Comparison of ENCODE assay signal across 16 cellular contexts in the genomic region with DNA sequence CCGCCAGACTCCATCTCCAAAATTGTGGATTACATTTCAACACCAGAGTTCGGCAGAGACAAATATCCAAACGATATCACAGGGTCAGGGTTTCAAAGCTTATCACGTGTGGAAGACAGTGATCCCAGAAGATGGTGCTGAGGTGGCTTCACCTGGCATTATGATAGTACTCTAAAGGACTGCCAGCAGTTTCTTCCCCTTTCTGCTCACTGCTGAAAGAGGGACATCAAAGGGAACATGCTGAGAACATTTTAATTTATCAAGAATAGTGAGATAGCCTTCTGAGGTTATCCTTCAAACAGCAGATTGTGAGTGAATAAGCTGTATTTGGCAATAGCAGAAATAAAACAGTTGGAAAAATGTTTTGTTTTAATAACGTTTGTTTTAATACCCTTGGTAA.
"Had no signal": no experiment of that assay in that cellular context is flagged by ENCODE, and none has a peak within 500 bp of the region (broad histone marks: within the 10 kb centered on the region; RNA-seq: fewer than 3 reads in every experiment).

No MANE protein-coding gene starts in this region.

- H3K27me3 Mint-ChIP-seq: activated CD4-positive, alpha-beta memory T cell treated with anti-CD3 and anti-CD28 coated beads, Interleukin-2, amount 10 ng/mL, durations not matched to agents 7 days and 5 days; activated T-cell treated with anti-CD3 and anti-CD28 coated beads, Interleukin-2, amount 50 U/mL, for 24 hours; naive thymus-derived CD4-positive, alpha-beta T cell had no signal

- H3K27ac Mint-ChIP-seq: activated CD4-positive, alpha-beta memory T cell treated with anti-CD3 and anti-CD28 coated beads, Interleukin-2, amount 10 ng/mL, durations not matched to agents 7 days and 5 days; activated T-cell treated with anti-CD3 and anti-CD28 coated beads, Interleukin-2, amount 50 U/mL, for 24 hours; naive thymus-derived CD4-positive, alpha-beta T cell had no signal

- DNase-seq: activated CD4-positive, alpha-beta memory T cell treated with anti-CD3 and anti-CD28 coated beads, Interleukin-2, amount 10 ng/mL, durations not matched to agents 7 days and 5 days; activated effector memory CD4-positive, alpha-beta T cell treated with Interleukin-2 at 50 U/mL for 16 hours; activated naive CD4-positive, alpha-beta T cell treated with anti-CD3 and anti-CD28 coated beads, Interleukin-2, amount 50 U/mL, for 16 hours; activated T-cell treated with anti-CD3 and anti-CD28 coated beads, Interleukin-2, amount 50 U/mL, for 24 hours; dorsolateral prefrontal cortex; erythroblast; gastrocnemius medialis; heart right ventricle; left colon; naive thymus-derived CD4-positive, alpha-beta T cell; stimulated activated CD4-positive, alpha-beta T cell treated with anti-CD3 and anti-CD28 coated beads, Interleukin-4, amount 100 ng/mL, for 24 hours; stimulated activated naive CD4-positive, alpha-beta T cell treated with Interleukin-2 at 50 U/mL for 16 hours; T-helper 9 cell; trophoblast cell had no signal

- ATAC-seq: gastrocnemius medialis, heart right ventricle, left colon had no signal

- H3K4me3 ChIP-seq: cardiac muscle cell, dorsolateral prefrontal cortex, gastrocnemius medialis, heart right ventricle, lung had no signal

- H3K9me3 ChIP-seq: gastrocnemius medialis, heart right ventricle had no signal

- H3K27ac ChIP-seq: cardiac muscle cell, gastrocnemius medialis had no signal

- H3K27me3 ChIP-seq: cardiac muscle cell, dorsolateral prefrontal cortex, gastrocnemius medialis, heart right ventricle had no signal

- H3K4me3 Mint-ChIP-seq: activated CD4-positive, alpha-beta memory T cell treated with anti-CD3 and anti-CD28 coated beads, Interleukin-2, amount 10 ng/mL, durations not matched to agents 7 days and 5 days; activated T-cell treated with anti-CD3 and anti-CD28 coated beads, Interleukin-2, amount 50 U/mL, for 24 hours; naive thymus-derived CD4-positive, alpha-beta T cell had no signal

- H3K9me3 Mint-ChIP-seq: activated CD4-positive, alpha-beta memory T cell treated with anti-CD3 and anti-CD28 coated beads, Interleukin-2, amount 10 ng/mL, durations not matched to agents 7 days and 5 days; activated T-cell treated with anti-CD3 and anti-CD28 coated beads, Interleukin-2, amount 50 U/mL, for 24 hours had no signal
